8 cellular contexts compared by ENCODE assay signal in the genomic region with DNA sequence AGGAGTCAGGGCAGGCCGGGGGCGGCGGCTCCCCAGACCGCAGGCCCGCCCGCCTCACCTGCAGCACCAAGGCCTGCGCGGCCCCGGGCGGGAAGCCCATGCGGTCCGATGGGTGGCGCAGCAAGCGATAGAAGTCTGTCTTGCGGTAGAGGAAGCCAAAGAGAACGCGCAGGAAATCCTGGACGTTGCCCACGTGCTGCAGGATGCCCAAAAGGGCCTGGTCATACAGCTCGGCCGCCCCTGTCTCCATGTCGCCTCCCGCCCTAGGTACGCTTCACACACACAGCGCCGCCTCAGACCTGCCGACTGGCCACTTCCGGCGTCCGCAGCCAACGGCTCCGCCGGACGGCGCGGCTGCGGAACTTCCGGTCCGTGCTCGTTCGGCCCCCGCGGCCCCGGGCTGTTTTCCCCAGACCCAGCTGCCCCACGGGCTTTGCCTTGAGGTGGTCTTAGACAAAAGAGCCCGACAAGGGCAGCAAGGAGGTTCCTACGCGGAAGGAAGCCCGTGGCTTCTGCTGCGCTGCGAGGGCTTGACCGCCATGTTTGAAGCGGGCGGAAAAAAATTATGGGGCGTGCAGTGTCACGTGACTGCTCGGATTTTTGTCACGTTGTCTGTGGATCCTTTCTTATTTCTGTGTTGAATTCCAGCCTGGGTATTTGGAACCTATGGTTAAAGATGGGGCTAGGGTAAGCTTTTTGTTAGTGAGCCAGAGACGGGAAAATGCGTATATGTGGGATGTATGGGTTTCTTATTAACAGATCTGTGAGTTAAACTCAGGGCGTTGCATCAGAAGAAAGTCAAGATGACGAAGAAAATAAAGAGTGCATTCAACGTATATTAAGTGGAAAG. TPM values are rescaled to one million over a fixed set of nuclear protein-coding genes. Genes with fewer than 3 reads are reported as not detected.
DNase-seq lines count a peak whose midpoint lies in the region; TF ChIP-seq lines count a peak whose summit lies in the region.

Gene NUDCD3, minus strand, starts transcription at position 308 of the 850 bp plus-strand sequence. Its CDS starts 58 bp downstream, at position 250.

- peaks cover 26% of the 10 kb centered on the region for H3K4me1 Mint-ChIP-seq in endodermal cell

- peaks cover 3% of the 10 kb centered on the region for H3K36me3 Mint-ChIP-seq in endodermal cell (ENCODE audit: low read depth)

- no peaks in the 10 kb centered on the region for H3K27me3 ChIP-seq in endodermal cell (ENCODE audit: control insufficient read depth, insufficient read depth, low read length, poor library complexity, severe bottlenecking)

- TF ChIP-seq CTCF in GM20000 (IDR thresholded peaks at IDR 0.05; ENCODE audit: extremely low read depth, missing control alignments) = no peak
- peak; percentile 31 for TF ChIP-seq CTCF in endodermal cell (conservative IDR thresholded peaks at IDR 0.05)

- H3K4me1 ChIP-seq in endodermal cell (ENCODE audit: control insufficient read depth, insufficient read depth, low read length) = peaks cover 7% of the 10 kb centered on the region

- WGBS in endodermal cell (ENCODE audit: insufficient coverage in 1 of 2, insufficient read length in 1 of 2), 2 experiments = 1% methylated on average over 25 to 63 of the region's 63 CpGs

- H3K27ac ChIP-seq in endodermal cell (ENCODE audit: low read depth, low read length) = peak within 1 kb of the TSS; percentile 97

- no peaks in the 10 kb centered on the region for H3K36me3 ChIP-seq in endodermal cell (ENCODE audit: control insufficient read depth, insufficient read depth, low read length)

- DNase-seq in COLO829 (ENCODE audit: low spot score) = peak; percentile 96
- peak; percentile 91 for DNase-seq in GM20000 (ENCODE audit: low spot score)
- DNase-seq in HT-29 (ENCODE audit: low spot score) = peak; percentile 94
- peak; percentile 74 for DNase-seq in NK-92 treated with Interleukin-12 subunit alpha and Interleukin-12 subunit beta, amount 100 ng/mL, for 24 hours (lab: John Stamatoyannopoulos, UW)
- DNase-seq in activated CD8-positive, alpha-beta memory T cell treated with anti-CD3 and anti-CD28 coated beads for 48 hours (ENCODE audit: low read depth in 2 of 3, low spot score in 2 of 3) = peak; percentile 59 to 64 (median 62)
- peak; percentile 93 for DNase-seq in endodermal cell
- DNase-seq in mesenteric fat pad (ENCODE audit: low spot score) = peak; percentile 92
- peak; percentile 64 to 75 for DNase-seq in stimulated activated CD8-positive, alpha-beta memory T cell treated with anti-CD3 and anti-CD28 coated beads, Interleukin-15, amount 100 ng/mL, for 4 hours (ENCODE audit: low read depth in 2 of 2)

- peak within 1 kb of the TSS; percentile 97 for H3K27ac Mint-ChIP-seq in endodermal cell

- peak within 1 kb of the TSS; percentile 92 for H3K9ac ChIP-seq in endodermal cell (ENCODE audit: extremely low read depth, low read length, poor library complexity, severe bottlenecking)

- H3K9me3 Mint-ChIP-seq in endodermal cell = no peaks in the 10 kb centered on the region

- no peaks in the 10 kb centered on the region for H3K9me3 ChIP-seq in endodermal cell (ENCODE audit: control insufficient read depth, low read length)

- peak within 1 kb of the TSS; percentile 99 for H3K4me3 ChIP-seq in endodermal cell (ENCODE audit: low read length)

- H3K4me3 Mint-ChIP-seq in endodermal cell = peak within 1 kb of the TSS; percentile 87

- peaks cover 3% of the 10 kb centered on the region for H3K27me3 Mint-ChIP-seq in endodermal cell (ENCODE audit: insufficient read depth)

RNA-seq across cellular contexts. Expression of gene NUDCD3, which starts in this region (rescaled TPM):
- 47.7 and 53.4 TPM in 2 replicates for total RNA-seq in HT-29 (2014; rRNA removed; shearing (Covaris generic))
- total RNA-seq in endodermal cell (100 to 1,000 TPM in 1 of 2 donors, 10 to 100 TPM in 1; 80.8 to 116 TPM), mesenteric fat pad (68.9 TPM)
- 50.3 TPM for polyA plus RNA-seq in endodermal cell (2013, experiment 1 of 2)
- polyA plus RNA-seq in endodermal cell (2013, experiment 2 of 2) = 51.5 TPM

Comparison
In these comparisons a context has a peak if more than half of its experiments do, and no peak if none do; other contexts are left out.
1. Peak in every context shown above with its lines: DNase-seq, H3K4me3 ChIP-seq and H3K27ac ChIP-seq.